Comparison of ENCODE assay signal across 1 cellular context in the genomic region with DNA sequence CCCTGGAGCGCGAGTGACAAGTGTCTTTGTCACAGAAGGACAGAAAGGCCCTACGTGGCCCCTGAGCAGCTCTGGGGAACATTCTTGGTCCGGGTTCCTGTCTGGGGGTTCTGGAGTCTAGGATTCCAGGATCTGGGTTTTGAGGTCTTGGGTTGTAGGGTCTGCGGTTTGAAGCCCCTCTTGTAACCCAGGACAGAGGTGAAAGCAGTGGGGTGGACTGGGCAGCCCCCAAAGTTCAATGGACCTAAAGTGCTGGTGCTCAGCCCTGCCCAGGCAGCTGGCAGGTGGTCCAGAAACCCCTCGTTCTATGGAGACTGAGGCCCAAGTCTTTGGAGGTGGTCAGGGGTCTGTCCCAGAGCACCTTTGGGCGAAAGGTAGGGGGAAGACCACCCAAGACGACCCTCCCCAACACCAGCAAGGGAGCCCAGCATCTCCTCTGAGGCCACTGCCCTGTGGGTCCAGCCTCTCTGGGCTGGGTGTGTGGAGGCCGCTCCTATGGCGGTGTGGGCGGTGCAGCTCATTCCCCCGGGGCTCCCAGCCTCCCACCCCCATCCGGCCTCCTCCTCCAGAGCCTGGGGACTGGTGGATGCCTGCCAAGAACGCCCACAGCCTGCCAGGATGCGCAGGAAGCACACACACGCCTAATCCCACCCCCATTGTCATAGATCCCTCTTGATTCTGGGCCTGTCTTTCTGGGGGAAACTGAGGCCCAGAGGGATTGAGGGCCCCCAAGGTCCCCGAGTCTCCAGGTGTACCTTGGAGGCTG.
A peak's percentile ranks its signal among the peaks of the same experiment; 100 is the strongest.
TF ChIP-seq lines count a peak whose summit lies in the region.

No MANE protein-coding gene starts in this region.

TF ChIP-seq in K562, 482 proteins besides CTCF, POLR2A, EP300 and RAD21 (continues in another document):
- TF ChIP-seq FOXP4 (CRISPR knock-in tag; IDR thresholded peaks at IDR 0.05; ENCODE audit: borderline replicate concordance), result no peak
- TF ChIP-seq TARDBP (IDR thresholded peaks at IDR 0.05), result no peak
- no peak for TF ChIP-seq HMGN3 (IDR thresholded peaks at IDR 0.05; ENCODE audit: borderline replicate concordance, extremely low read depth, insufficient read length, low read depth, low read length)
- no peak for TF ChIP-seq ARHGAP35 (IDR thresholded peaks at IDR 0.05; ENCODE audit: partially characterized antibody)
- TF ChIP-seq ELF1 (tag; IDR thresholded peaks at IDR 0.05), result no peak
- TF ChIP-seq HDGF (IDR thresholded peaks at IDR 0.05), result no peak
- TF ChIP-seq FOXO4 (CRISPR knock-in tag; IDR thresholded peaks at IDR 0.05), result no peak
- TF ChIP-seq CEBPB (tag; IDR thresholded peaks at IDR 0.05), result no peak
- TF ChIP-seq NR2F6 (CRISPR knock-in tag; IDR thresholded peaks at IDR 0.05), result no peak
- TF ChIP-seq ZEB2 (IDR thresholded peaks at IDR 0.05), result no peak
- TF ChIP-seq, protein P1, sequence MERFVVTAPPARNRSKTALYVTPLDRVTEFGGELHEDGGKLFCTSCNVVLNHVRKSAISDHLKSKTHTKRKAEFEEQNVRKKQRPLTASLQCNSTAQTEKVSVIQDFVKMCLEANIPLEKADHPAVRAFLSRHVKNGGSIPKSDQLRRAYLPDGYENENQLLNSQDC (CRISPR knock-in tag; IDR thresholded peaks at IDR 0.05), result no peak
- TF ChIP-seq HNRNPK (IDR thresholded peaks at IDR 0.05; ENCODE audit: low read depth, low read length, poor library complexity, severe bottlenecking), result no peak
- TF ChIP-seq, protein P2, sequence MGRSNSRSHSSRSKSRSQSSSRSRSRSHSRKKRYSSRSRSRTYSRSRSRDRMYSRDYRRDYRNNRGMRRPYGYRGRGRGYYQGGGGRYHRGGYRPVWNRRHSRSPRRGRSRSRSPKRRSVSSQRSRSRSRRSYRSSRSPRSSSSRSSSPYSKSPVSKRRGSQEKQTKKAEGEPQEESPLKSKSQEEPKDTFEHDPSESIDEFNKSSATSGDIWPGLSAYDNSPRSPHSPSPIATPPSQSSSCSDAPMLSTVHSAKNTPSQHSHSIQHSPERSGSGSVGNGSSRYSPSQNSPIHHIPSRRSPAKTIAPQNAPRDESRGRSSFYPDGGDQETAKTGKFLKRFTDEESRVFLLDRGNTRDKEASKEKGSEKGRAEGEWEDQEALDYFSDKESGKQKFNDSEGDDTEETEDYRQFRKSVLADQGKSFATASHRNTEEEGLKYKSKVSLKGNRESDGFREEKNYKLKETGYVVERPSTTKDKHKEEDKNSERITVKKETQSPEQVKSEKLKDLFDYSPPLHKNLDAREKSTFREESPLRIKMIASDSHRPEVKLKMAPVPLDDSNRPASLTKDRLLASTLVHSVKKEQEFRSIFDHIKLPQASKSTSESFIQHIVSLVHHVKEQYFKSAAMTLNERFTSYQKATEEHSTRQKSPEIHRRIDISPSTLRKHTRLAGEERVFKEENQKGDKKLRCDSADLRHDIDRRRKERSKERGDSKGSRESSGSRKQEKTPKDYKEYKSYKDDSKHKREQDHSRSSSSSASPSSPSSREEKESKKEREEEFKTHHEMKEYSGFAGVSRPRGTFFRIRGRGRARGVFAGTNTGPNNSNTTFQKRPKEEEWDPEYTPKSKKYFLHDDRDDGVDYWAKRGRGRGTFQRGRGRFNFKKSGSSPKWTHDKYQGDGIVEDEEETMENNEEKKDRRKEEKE (IDR thresholded peaks at IDR 0.05; ENCODE audit: borderline replicate concordance in 1 of 2, control insufficient read depth in 1 of 2, low read depth in 2 of 2, low read length in 1 of 2), result no peak
- no peak for TF ChIP-seq ZNF175 (CRISPR knock-in tag; IDR thresholded peaks at IDR 0.05; ENCODE audit: low read depth)
- TF ChIP-seq HNRNPLL (IDR thresholded peaks at IDR 0.05; ENCODE audit: low read depth, low read length, poor library complexity, severe bottlenecking), result no peak
- peak; percentile 33; the same call in 1 of the 2 replicates for TF ChIP-seq ETV1 (tag; conservative IDR thresholded peaks at IDR 0.05; ENCODE audit: low read depth)
- no peak for TF ChIP-seq POLR2B (IDR thresholded peaks at IDR 0.05; ENCODE audit: low read depth, partially characterized antibody)
- TF ChIP-seq CHCHD3 (CRISPR knock-in tag; IDR thresholded peaks at IDR 0.05), result no peak
- no peak for TF ChIP-seq SMARCC2 (IDR thresholded peaks at IDR 0.05; ENCODE audit: low read depth)
- no peak for TF ChIP-seq ZKSCAN8 (CRISPR knock-in tag; IDR thresholded peaks at IDR 0.05)
- no peak for TF ChIP-seq JUNB (CRISPR knock-in tag; conservative IDR thresholded peaks at IDR 0.05)
- no peak for TF ChIP-seq EHMT2 (IDR thresholded peaks at IDR 0.05)
- peak; percentile 35 to 61; a peak in 3 of 4 replicates for TF ChIP-seq NRF1 (conservative IDR thresholded peaks at IDR 0.05 in 1 of 2, IDR thresholded peaks at IDR 0.05 in 1 of 2)
- TF ChIP-seq IRF2 (CRISPR knock-in tag; IDR thresholded peaks at IDR 0.05), result no peak
- TF ChIP-seq CEBPZ (IDR thresholded peaks at IDR 0.05; ENCODE audit: borderline replicate concordance, low read depth, low read length), result no peak
- TF ChIP-seq MEIS2 (IDR thresholded peaks at IDR 0.05; ENCODE audit: partially characterized antibody), result peak; percentile 37
- no peak for TF ChIP-seq E4F1 (CRISPR knock-in tag; IDR thresholded peaks at IDR 0.05; ENCODE audit: borderline replicate concordance)
- no peak for TF ChIP-seq NR4A1 (CRISPR knock-in tag; IDR thresholded peaks at IDR 0.05)
- no peak for TF ChIP-seq NR4A1 (tag; IDR thresholded peaks at IDR 0.05)
- no peak for TF ChIP-seq ZNF143 (CRISPR knock-in tag; IDR thresholded peaks at IDR 0.05)
- no peak for TF ChIP-seq RUNX1 (IDR thresholded peaks at IDR 0.05; ENCODE audit: low read depth)
- TF ChIP-seq CBX2 (IDR thresholded peaks at IDR 0.05; ENCODE audit: insufficient read depth, low read length, poor library complexity, severe bottlenecking), result no peak
- peak; percentile 82 for TF ChIP-seq NFIC (IDR thresholded peaks at IDR 0.05)
- no peak for TF ChIP-seq PHF20 (IDR thresholded peaks at IDR 0.05; ENCODE audit: partially characterized antibody)
- no peak for TF ChIP-seq SIN3A (IDR thresholded peaks at IDR 0.05; ENCODE audit: borderline replicate concordance in 2 of 2, control insufficient read depth in 1 of 2, low read depth in 2 of 2, low read length in 2 of 2)
- TF ChIP-seq, protein P3, sequence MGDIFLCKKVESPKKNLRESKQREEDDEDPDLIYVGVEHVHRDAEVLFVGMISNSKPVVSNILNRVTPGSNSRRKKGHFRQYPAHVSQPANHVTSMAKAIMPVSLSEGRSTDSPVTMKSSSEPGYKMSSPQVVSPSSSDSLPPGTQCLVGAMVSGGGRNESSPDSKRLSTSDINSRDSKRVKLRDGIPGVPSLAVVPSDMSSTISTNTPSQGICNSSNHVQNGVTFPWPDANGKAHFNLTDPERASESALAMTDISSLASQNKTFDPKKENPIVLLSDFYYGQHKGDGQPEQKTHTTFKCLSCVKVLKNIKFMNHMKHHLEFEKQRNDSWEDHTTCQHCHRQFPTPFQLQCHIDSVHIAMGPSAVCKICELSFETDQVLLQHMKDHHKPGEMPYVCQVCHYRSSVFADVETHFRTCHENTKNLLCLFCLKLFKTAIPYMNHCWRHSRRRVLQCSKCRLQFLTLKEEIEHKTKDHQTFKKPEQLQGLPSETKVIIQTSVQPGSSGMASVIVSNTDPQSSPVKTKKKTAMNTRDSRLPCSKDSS (IDR thresholded peaks at IDR 0.05; ENCODE audit: low read depth, partially characterized antibody), result no peak
- no peak for TF ChIP-seq ZNF133 (CRISPR knock-in tag; IDR thresholded peaks at IDR 0.05)
- TF ChIP-seq SNIP1 (IDR thresholded peaks at IDR 0.05; ENCODE audit: low read depth), result no peak
- TF ChIP-seq SMARCB1 (IDR thresholded peaks at IDR 0.05; ENCODE audit: insufficient read length, low read depth), result no peak
- TF ChIP-seq, protein P4, sequence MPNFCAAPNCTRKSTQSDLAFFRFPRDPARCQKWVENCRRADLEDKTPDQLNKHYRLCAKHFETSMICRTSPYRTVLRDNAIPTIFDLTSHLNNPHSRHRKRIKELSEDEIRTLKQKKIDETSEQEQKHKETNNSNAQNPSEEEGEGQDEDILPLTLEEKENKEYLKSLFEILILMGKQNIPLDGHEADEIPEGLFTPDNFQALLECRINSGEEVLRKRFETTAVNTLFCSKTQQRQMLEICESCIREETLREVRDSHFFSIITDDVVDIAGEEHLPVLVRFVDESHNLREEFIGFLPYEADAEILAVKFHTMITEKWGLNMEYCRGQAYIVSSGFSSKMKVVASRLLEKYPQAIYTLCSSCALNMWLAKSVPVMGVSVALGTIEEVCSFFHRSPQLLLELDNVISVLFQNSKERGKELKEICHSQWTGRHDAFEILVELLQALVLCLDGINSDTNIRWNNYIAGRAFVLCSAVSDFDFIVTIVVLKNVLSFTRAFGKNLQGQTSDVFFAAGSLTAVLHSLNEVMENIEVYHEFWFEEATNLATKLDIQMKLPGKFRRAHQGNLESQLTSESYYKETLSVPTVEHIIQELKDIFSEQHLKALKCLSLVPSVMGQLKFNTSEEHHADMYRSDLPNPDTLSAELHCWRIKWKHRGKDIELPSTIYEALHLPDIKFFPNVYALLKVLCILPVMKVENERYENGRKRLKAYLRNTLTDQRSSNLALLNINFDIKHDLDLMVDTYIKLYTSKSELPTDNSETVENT (CRISPR knock-in tag; IDR thresholded peaks at IDR 0.05), result no peak
